Comparison of ENCODE assay signal across 15 cellular contexts in the genomic region with DNA sequence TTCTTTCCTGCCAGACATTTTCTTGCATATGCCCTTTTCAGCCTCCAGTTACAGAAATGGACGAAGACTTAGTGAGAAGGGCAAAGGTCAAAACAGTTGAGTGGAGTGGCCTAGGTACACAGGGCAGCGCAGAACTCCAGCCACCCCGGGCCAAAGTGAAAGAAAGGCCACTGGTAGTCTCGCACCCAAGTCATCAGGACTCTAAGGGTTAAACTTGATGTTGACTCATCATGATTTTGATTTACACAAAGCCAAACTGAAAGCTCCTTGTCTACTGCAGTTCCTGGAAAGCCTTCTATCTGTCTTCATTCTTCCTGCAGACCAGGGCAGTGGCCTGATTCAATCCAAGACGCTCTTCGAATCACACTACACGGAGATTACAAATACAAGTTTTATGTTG. TPM values are rescaled to one million over a fixed set of nuclear protein-coding genes. Genes with fewer than 3 reads are reported as not detected.
A peak's percentile ranks its signal among the peaks of the same experiment; 100 is the strongest.
DNase-seq lines count a peak whose midpoint lies in the region; TF ChIP-seq lines count a peak whose summit lies in the region.
"Had no signal": no experiment of that assay in that cellular context is flagged by ENCODE, and none has a peak within 500 bp of the region (broad histone marks: within the 10 kb centered on the region; RNA-seq: fewer than 3 reads in every experiment).

No MANE protein-coding gene starts in this region.

- H3K36me3 ChIP-seq in neuronal stem cell (replicated peaks in 1 of 2; ENCODE audit: control insufficient read depth in 2 of 2, insufficient read depth in 2 of 2, low read length in 2 of 2) (no peaks in the 10 kb centered on the region), MM.1S (replicated peaks; ENCODE audit: insufficient read depth, low read length) (no peaks in the 10 kb centered on the region)
- H3K36me3 ChIP-seq: Peyer's patch had no signal

- peak overlapping the region; percentile 90 for H3K27ac Mint-ChIP-seq in dendritic cell treated with granulocyte-macrophage colony-stimulating factor and Interleukin-4, amounts not matched to agents 40 ng/mL and 50 ng/mL, for 4 days
- H3K27ac Mint-ChIP-seq: activated T-helper 2 cell treated with anti-CD3 and anti-CD28 coated beads, Interferon-gamma antibody, Interleukin-2, Interleukin-4, amounts not matched to agents 10 μg/mL and 5 μg/mL and 100 μg/mL, durations not matched to agents 14 hours and 24 hours and 36 hours; CD4-positive, alpha-beta T cell had no signal

- peaks cover 77% of the 10 kb centered on the region for H3K4me1 Mint-ChIP-seq in dendritic cell treated with granulocyte-macrophage colony-stimulating factor and Interleukin-4, amounts not matched to agents 40 ng/mL and 50 ng/mL, for 4 days (ENCODE audit: low read depth)

- no peaks in the 10 kb centered on the region for H3K27me3 Mint-ChIP-seq in dendritic cell treated with granulocyte-macrophage colony-stimulating factor and Interleukin-4, amounts not matched to agents 40 ng/mL and 50 ng/mL, for 4 days

- no peak overlapping the region for H3K4ac ChIP-seq in neuronal stem cell (ENCODE audit: low read length)

- WGBS in neuronal stem cell (ENCODE audit: extremely low coverage in 2 of 2, insufficient read length in 2 of 2, insufficient replicate concordance in 1 of 2), 2 donors = no CpG with 5 or more reads among the region's 7 CpGs

- H3K4me1 ChIP-seq in neuronal stem cell (ENCODE audit: control insufficient read depth in 2 of 2, insufficient read depth in 1 of 2, low read depth in 1 of 2, low read length in 2 of 2) (peaks cover 0 to 2% of the 10 kb centered on the region in 2 donors), MM.1S (ENCODE audit: low read length) (peaks cover 8% of the 10 kb centered on the region)

- no peaks in the 10 kb centered on the region for H3K79me1 ChIP-seq in neuronal stem cell (ENCODE audit: low read depth, low read length)

- in situ Hi-C loops in KBM-7 (cut with MboI; ENCODE audit: low pct_unique_long_range_greater_than_20kb, low sequenced_read_pairs) = no loop called here

- H4K20me1 ChIP-seq in MM.1S (ENCODE audit: insufficient read depth, low read length) = no peaks in the 10 kb centered on the region

- no peak overlapping the region for H4K91ac ChIP-seq in neuronal stem cell (ENCODE audit: low read depth, low read length, poor library complexity)

- H3K9me3 Mint-ChIP-seq in dendritic cell treated with granulocyte-macrophage colony-stimulating factor and Interleukin-4, amounts not matched to agents 40 ng/mL and 50 ng/mL, for 4 days = peaks cover 6% of the 10 kb centered on the region
- H3K9me3 Mint-ChIP-seq: activated T-helper 2 cell treated with anti-CD3 and anti-CD28 coated beads, Interferon-gamma antibody, Interleukin-2, Interleukin-4, amounts not matched to agents 10 μg/mL and 5 μg/mL and 100 μg/mL, durations not matched to agents 14 hours and 24 hours and 36 hours; CD4-positive, alpha-beta T cell had no signal

- no peak overlapping the region for H2BK5ac ChIP-seq in neuronal stem cell (ENCODE audit: low read length)

- H2AK5ac ChIP-seq in neuronal stem cell (ENCODE audit: low read depth, low read length) = no peak overlapping the region

- H2BK15ac ChIP-seq in neuronal stem cell (ENCODE audit: low read length) = no peak overlapping the region

- H3K9me2 ChIP-seq in MM.1S (replicated peaks; ENCODE audit: insufficient read depth, low read length) = no peaks in the 10 kb centered on the region

- no peak overlapping the region for H2BK12ac ChIP-seq in neuronal stem cell (ENCODE audit: low read length)

- peak; percentile 32 for DNase-seq in EH (ENCODE audit: low read depth)
- peak; percentile 84 for DNase-seq in OCI-M1 (lab: John Stamatoyannopoulos, UW)
- DNase-seq in neuronal stem cell (ENCODE audit: low spot score) = no peak
- no peak for DNase-seq in KBM-7
- DNase-seq in NCI-H187 treated with DMSO at 0.1 percent for 48 hours (lab: John Stamatoyannopoulos, UW) = no peak
- no peak for DNase-seq in MM.1S
- DNase-seq in stimulated activated CD4-positive, alpha-beta T cell treated with anti-CD3 and anti-CD28 coated beads, Interleukin-1b, Interleukin-23, amount 100 ng/mL, for 48 hours = no peak
- DNase-seq: activated CD4-positive, CD25-positive, alpha-beta regulatory T cell; CD4-positive, alpha-beta T cell; glutamatergic neuron; midbrain; NCI-H2029 had no signal

- H3K36me3 Mint-ChIP-seq in dendritic cell treated with granulocyte-macrophage colony-stimulating factor and Interleukin-4, amounts not matched to agents 40 ng/mL and 50 ng/mL, for 4 days (ENCODE audit: low read depth) = peaks cover 11% of the 10 kb centered on the region

- H3K4me3 Mint-ChIP-seq in dendritic cell treated with granulocyte-macrophage colony-stimulating factor and Interleukin-4, amounts not matched to agents 40 ng/mL and 50 ng/mL, for 4 days = peak overlapping the region; percentile 23
- H3K4me3 Mint-ChIP-seq: CD4-positive, alpha-beta T cell had no signal

- intact Hi-C loops in dendritic cell treated with granulocyte-macrophage colony-stimulating factor and Interleukin-4, amounts not matched to agents 40 ng/mL and 50 ng/mL, for 4 days (cut with micrococcal nuclease) = no loop called here

- no peak overlapping the region for H3K27ac ChIP-seq in neuronal stem cell (replicated peaks; ENCODE audit: low read length)
- no peak overlapping the region for H3K27ac ChIP-seq in MM.1S (ENCODE audit: low read length)

- no peak overlapping the region for H3K18ac ChIP-seq in neuronal stem cell (ENCODE audit: low read length)

- no peak overlapping the region for H2BK120ac ChIP-seq in neuronal stem cell (ENCODE audit: low read depth, low read length)

- H4K8ac ChIP-seq in neuronal stem cell (ENCODE audit: low read depth, low read length) = no peak overlapping the region

- H3K9me3 ChIP-seq in neuronal stem cell (replicated peaks in 1 of 2; ENCODE audit: control insufficient read depth in 2 of 2, insufficient read depth in 1 of 2, low read depth in 1 of 2, low read length in 2 of 2) (no peaks in the 10 kb centered on the region), MM.1S (replicated peaks; ENCODE audit: insufficient read depth, low read length) (no peaks in the 10 kb centered on the region)
- H3K9me3 ChIP-seq: Peyer's patch had no signal

- H3K9ac ChIP-seq in neuronal stem cell (ENCODE audit: low read depth, low read length, poor library complexity) = no peak overlapping the region
- no peak overlapping the region for H3K9ac ChIP-seq in MM.1S (ENCODE audit: low read length)

- H3K79me2 ChIP-seq in MM.1S (ENCODE audit: low read length) = no peaks in the 10 kb centered on the region

- H3K27me3 ChIP-seq in neuronal stem cell (ENCODE audit: control insufficient read depth in 3 of 3, insufficient read depth in 3 of 3, low read depth in 1 of 3, low read length in 3 of 3) (peaks cover 0 to 12% (median 0%) of the 10 kb centered on the region in 3 experiments), MM.1S (replicated peaks; ENCODE audit: insufficient read depth, low read length) (no peaks in the 10 kb centered on the region)
- H3K27me3 ChIP-seq: Peyer's patch had no signal

- no peak overlapping the region for H3K23ac ChIP-seq in neuronal stem cell (ENCODE audit: low read depth, low read length, poor library complexity)

- no peak overlapping the region for H3K14ac ChIP-seq in neuronal stem cell (ENCODE audit: low read length)

- peak overlapping the region; percentile 21 for H2AFZ ChIP-seq in neuronal stem cell (ENCODE audit: low read length)
- no peak overlapping the region for H2AFZ ChIP-seq in MM.1S (ENCODE audit: low read length)

- H3K4me3 ChIP-seq in neuronal stem cell (ENCODE audit: low read length in 2 of 2) = no peak overlapping the region
- no peak overlapping the region for H3K4me3 ChIP-seq in MM.1S (ENCODE audit: low read length)
- H3K4me3 ChIP-seq: Peyer's patch had no signal

- H3K4me2 ChIP-seq in neuronal stem cell (ENCODE audit: insufficient read depth, low read length, poor library complexity, severe bottlenecking) (no peak overlapping the region), MM.1S (ENCODE audit: low read depth, low read length) (no peak overlapping the region)

- TF ChIP-seq CTCF in MM.1S (IDR thresholded peaks at IDR 0.05; ENCODE audit: low read length) = no peak

- no peaks in the 10 kb centered on the region for H3F3A ChIP-seq in MM.1S (ENCODE audit: insufficient read depth, low read length)

RNA-seq across cellular contexts. Expression of gene IL13RA1, which starts 2.6 kb away (rescaled TPM):
- 2.0 TPM for polyA plus RNA-seq in neuronal stem cell (2013, experiment 1 of 2)
- 2.2 TPM for polyA plus RNA-seq in neuronal stem cell (2013, experiment 2 of 2)

Comparison
In these comparisons a context has a peak if more than half of its experiments do, and no peak if none do; other contexts are left out.
1. DNase-seq: peak in EH (single experiment) and OCI-M1 (single experiment); none in neuronal stem cell (single experiment), KBM-7 (single experiment), NCI-H187 treated with DMSO at 0.1 percent for 48 hours (single experiment), MM.1S (single experiment) and stimulated activated CD4-positive, alpha-beta T cell treated with anti-CD3 and anti-CD28 coated beads, Interleukin-1b, Interleukin-23, amount 100 ng/mL, for 48 hours (single experiment).